ENCODE assay signal across 1 cellular context in genomic region chr2:96485350-96485749, GRCh38.
TF ChIP-seq lines count a peak whose summit lies in the region.

No MANE protein-coding gene starts in this region.

TF ChIP-seq in endothelial cell of umbilical vein, 7 proteins besides CTCF, POLR2A, EP300 and RAD21 (continued from another document):
- TF ChIP-seq MAX (IDR thresholded peaks at IDR 0.05; ENCODE audit: insufficient read depth, insufficient read length) (no peak), MYC (IDR thresholded peaks at IDR 0.05; ENCODE audit: low read depth, low read length) (no peak), EZH2 (IDR thresholded peaks at IDR 0.05; ENCODE audit: borderline replicate concordance, low read depth, low read length, severe bottlenecking) (no peak), POLR2AphosphoS5 (IDR thresholded peaks at IDR 0.05; ENCODE audit: insufficient read depth, low read depth, low read length) (no peak)
TF ChIP-seq in endothelial cell of umbilical vein: peak in this region for 0.
